2 cellular contexts compared by ENCODE assay signal in the genomic region with DNA sequence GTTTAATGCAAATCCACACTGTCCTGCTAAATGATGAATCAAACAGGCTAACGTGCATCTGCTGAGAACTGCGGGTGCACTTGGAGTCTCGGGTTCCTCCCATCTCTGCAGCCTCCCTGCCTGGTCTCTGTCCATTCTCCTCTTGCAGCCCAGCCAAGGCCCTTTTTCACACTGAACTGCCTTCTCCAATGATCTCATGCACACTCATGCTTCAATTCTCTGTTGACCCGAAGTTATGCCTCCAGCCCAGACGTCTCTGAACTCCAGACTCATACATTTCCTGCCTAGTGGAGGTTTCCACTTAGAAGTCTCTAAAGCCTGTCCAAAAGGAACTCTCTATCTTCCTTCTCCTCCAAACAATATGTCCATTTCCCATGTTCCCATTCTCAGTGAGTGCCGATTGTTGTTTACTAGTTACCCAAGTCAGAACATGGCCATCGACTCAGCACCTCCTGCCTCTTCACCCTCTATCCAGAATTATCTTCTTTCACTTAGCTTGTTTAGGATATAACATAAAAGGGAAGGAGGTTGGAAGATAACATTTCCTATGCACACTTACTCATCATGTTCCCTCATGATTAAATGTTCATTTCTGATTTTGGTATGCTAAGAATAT.
TF ChIP-seq lines count a peak whose summit lies in the region.

No MANE protein-coding gene starts in this region.

TF ChIP-seq in HCT116, 20 proteins besides CTCF, POLR2A, EP300 and RAD21 (continued from another document):
- TF ChIP-seq TCF7L2 (IDR thresholded peaks at IDR 0.05; ENCODE audit: borderline replicate concordance, extremely low read depth, insufficient read depth, insufficient read length) (no peak), SIN3A (IDR thresholded peaks at IDR 0.05; ENCODE audit: low read depth) (no peak), POLR2AphosphoS5 (IDR thresholded peaks at IDR 0.05; ENCODE audit: low read depth, low read length) (peak; percentile 33; the same call in 1 of the 2 replicates)
- TF ChIP-seq, protein P1, sequence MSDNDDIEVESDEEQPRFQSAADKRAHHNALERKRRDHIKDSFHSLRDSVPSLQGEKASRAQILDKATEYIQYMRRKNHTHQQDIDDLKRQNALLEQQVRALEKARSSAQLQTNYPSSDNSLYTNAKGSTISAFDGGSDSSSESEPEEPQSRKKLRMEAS (IDR thresholded peaks at IDR 0.05): no peak

TF ChIP-seq in K562, 482 proteins besides CTCF, POLR2A, EP300 and RAD21 (continued from another document):
- TF ChIP-seq, protein P2, sequence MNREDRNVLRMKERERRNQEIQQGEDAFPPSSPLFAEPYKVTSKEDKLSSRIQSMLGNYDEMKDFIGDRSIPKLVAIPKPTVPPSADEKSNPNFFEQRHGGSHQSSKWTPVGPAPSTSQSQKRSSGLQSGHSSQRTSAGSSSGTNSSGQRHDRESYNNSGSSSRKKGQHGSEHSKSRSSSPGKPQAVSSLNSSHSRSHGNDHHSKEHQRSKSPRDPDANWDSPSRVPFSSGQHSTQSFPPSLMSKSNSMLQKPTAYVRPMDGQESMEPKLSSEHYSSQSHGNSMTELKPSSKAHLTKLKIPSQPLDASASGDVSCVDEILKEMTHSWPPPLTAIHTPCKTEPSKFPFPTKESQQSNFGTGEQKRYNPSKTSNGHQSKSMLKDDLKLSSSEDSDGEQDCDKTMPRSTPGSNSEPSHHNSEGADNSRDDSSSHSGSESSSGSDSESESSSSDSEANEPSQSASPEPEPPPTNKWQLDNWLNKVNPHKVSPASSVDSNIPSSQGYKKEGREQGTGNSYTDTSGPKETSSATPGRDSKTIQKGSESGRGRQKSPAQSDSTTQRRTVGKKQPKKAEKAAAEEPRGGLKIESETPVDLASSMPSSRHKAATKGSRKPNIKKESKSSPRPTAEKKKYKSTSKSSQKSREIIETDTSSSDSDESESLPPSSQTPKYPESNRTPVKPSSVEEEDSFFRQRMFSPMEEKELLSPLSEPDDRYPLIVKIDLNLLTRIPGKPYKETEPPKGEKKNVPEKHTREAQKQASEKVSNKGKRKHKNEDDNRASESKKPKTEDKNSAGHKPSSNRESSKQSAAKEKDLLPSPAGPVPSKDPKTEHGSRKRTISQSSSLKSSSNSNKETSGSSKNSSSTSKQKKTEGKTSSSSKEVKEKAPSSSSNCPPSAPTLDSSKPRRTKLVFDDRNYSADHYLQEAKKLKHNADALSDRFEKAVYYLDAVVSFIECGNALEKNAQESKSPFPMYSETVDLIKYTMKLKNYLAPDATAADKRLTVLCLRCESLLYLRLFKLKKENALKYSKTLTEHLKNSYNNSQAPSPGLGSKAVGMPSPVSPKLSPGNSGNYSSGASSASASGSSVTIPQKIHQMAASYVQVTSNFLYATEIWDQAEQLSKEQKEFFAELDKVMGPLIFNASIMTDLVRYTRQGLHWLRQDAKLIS (CRISPR knock-in tag; IDR thresholded peaks at IDR 0.05): no peak
- no peak for TF ChIP-seq ZFP1 (CRISPR knock-in tag; IDR thresholded peaks at IDR 0.05)
- TF ChIP-seq, protein P3, sequence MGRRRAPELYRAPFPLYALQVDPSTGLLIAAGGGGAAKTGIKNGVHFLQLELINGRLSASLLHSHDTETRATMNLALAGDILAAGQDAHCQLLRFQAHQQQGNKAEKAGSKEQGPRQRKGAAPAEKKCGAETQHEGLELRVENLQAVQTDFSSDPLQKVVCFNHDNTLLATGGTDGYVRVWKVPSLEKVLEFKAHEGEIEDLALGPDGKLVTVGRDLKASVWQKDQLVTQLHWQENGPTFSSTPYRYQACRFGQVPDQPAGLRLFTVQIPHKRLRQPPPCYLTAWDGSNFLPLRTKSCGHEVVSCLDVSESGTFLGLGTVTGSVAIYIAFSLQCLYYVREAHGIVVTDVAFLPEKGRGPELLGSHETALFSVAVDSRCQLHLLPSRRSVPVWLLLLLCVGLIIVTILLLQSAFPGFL (CRISPR knock-in tag; IDR thresholded peaks at IDR 0.05): no peak
